In the genomic region with DNA sequence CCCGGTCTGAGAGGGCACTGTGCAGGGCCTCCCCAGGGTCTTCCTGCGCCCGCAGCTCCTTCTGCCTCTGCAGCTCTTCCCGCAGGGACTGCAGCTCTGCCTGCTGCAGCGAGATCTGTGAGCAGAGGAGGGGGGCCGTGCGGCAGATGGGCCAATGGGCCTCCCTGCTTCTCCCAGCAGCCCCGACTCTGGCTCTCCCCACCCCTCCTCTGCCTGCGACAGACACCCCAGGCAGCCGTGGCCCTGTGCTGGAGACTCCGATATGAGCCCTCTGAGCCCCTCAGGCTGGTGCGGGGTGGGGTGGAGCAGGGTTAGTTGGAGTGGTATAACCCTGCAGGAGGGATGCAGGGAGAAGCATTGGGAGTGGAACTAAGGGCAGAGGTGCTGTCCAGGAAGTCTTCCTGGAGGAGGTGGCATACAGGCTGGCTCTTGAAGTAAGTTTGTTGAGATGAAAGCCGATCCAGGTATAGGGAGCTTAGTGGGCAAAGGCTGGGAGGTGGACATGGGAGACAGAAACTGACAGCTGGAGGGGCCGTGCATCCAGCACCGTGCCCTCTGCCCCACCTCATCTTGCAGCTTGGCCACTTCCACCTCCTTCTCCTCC, we compare ENCODE assay signal across 12 cellular contexts. TPM values are rescaled to one million over a fixed set of nuclear protein-coding genes. Genes with fewer than 3 reads are reported as not detected.
DNase-seq lines count a peak whose midpoint lies in the region; ATAC-seq and TF ChIP-seq lines count a peak whose summit lies in the region.
"Had no signal": no experiment of that assay in that cellular context is flagged by ENCODE, and none has a peak within 500 bp of the region (broad histone marks: within the 10 kb centered on the region; RNA-seq: fewer than 3 reads in every experiment).

No MANE protein-coding gene starts in this region.

- CTCF ChIA-PET in activated CD4-positive, alpha-beta T cell treated with anti-CD3 and anti-CD28 coated beads, Interleukin-2, amount 10 ng/mL, durations not matched to agents 7 days and 5 days (lab: Charles Lee), result interaction anchor here (0.5 to 9.5 kb wide), 34 partner anchors 7 to 481 kb away, joined by 3 to 119 read pairs (median 5); partner anchors contain the start of genes CLDN6, HCFC1R1, IL32 and MMP25
- CTCF ChIA-PET in HCT116 (lab: Charles Lee), result interaction anchor here (0.6 to 2.0 kb wide), 19 partner anchors 9 to 143 kb away, joined by 3 to 29 read pairs (median 5); partner anchors contain the start of genes KREMEN2 and TNFRSF12A

- H3K4me2 ChIP-seq in HCT116 (ENCODE audit: low read length) (0 out of 2 replicates have a peak overlapping the region, but pooled peaks have one; percentile 71), osteoblast (ENCODE audit: insufficient read depth, low read length) (no peak overlapping the region)

- H3K4me1 Mint-ChIP-seq in activated CD4-positive, alpha-beta T cell treated with anti-CD3 and anti-CD28 coated beads, Interleukin-2, amount 10 ng/mL, durations not matched to agents 7 days and 5 days, result peaks cover 43% of the 10 kb centered on the region
- peaks cover 25% of the 10 kb centered on the region for H3K4me1 Mint-ChIP-seq in activated T-helper 2 cell treated with anti-CD3 and anti-CD28 coated beads, Interferon-gamma antibody, Interleukin-2, Interleukin-4, amounts not matched to agents 10 μg/mL and 5 μg/mL and 100 μg/mL, durations not matched to agents 14 hours and 24 hours and 36 hours (ENCODE audit: low read depth)
- H3K4me1 Mint-ChIP-seq in chondrocyte (ENCODE audit: low read depth), result peaks cover 5% of the 10 kb centered on the region

- no peaks in the 10 kb centered on the region for H3K9me3 ChIP-seq in HCT116 (ENCODE audit: control insufficient read depth in 1 of 2, insufficient read depth in 1 of 2, low read depth in 1 of 2, low read length in 2 of 2)
- no peaks in the 10 kb centered on the region for H3K9me3 ChIP-seq in osteoblast (ENCODE audit: low read depth, low read length)
- H3K9me3 ChIP-seq: thyroid gland had no signal

- no peaks in the 10 kb centered on the region for H3K9me2 ChIP-seq in HCT116 (ENCODE audit: insufficient read depth)

- BruUV-seq in HCT116 (replicated peaks; lab: Mats Ljungman, UMichigan), result no TSS peak

- ATAC-seq in HCT116 (no peak), left colon (no peak)

- no peak for TF ChIP-seq RAD21 in HCT116 (IDR thresholded peaks at IDR 0.05; ENCODE audit: low read depth)

- H3K9me3 Mint-ChIP-seq in activated CD4-positive, alpha-beta T cell treated with anti-CD3 and anti-CD28 coated beads, Interleukin-2, amount 10 ng/mL, durations not matched to agents 7 days and 5 days, result no peaks in the 10 kb centered on the region
- H3K9me3 Mint-ChIP-seq in activated T-helper 2 cell treated with anti-CD3 and anti-CD28 coated beads, Interferon-gamma antibody, Interleukin-2, Interleukin-4, amounts not matched to agents 10 μg/mL and 5 μg/mL and 100 μg/mL, durations not matched to agents 14 hours and 24 hours and 36 hours, result no peaks in the 10 kb centered on the region
- H3K9me3 Mint-ChIP-seq in chondrocyte (ENCODE audit: low read depth), result no peaks in the 10 kb centered on the region

- H4K20me1 ChIP-seq in HCT116 (ENCODE audit: insufficient read depth), result no peaks in the 10 kb centered on the region
- H4K20me1 ChIP-seq in osteoblast (ENCODE audit: insufficient read depth, low read length), result peaks cover 19% of the 10 kb centered on the region

- DNase-seq in activated CD4-positive, alpha-beta T cell treated with anti-CD3 and anti-CD28 coated beads, Interleukin-2, amount 10 ng/mL, durations not matched to agents 7 days and 5 days, result no peak
- no peak for DNase-seq in activated CD4-positive, alpha-beta T cell treated with anti-CD3 and anti-CD28 coated beads, Interleukin-2, amount 50 U/mL, for 1 hour
- DNase-seq in HCT116 (ENCODE audit: low read depth, low spot score), result no peak
- no peak for DNase-seq in activated T-helper 2 cell treated with anti-CD3 and anti-CD28 coated beads, Interferon-gamma antibody, Interleukin-2, Interleukin-4, amounts not matched to agents 10 μg/mL and 5 μg/mL and 100 μg/mL, durations not matched to agents 14 hours and 24 hours and 36 hours (ENCODE audit: low spot score)
- DNase-seq in osteoblast (ENCODE audit: insufficient read length, low spot score, missing footprints), result peak; percentile 84
- no peak for DNase-seq in chondrocyte (ENCODE audit: low spot score)
- no peak for DNase-seq in left colon
- no peak for DNase-seq in GF-D8 (lab: John Stamatoyannopoulos, UW)

- H3K27me3 ChIP-seq in HCT116 (ENCODE audit: insufficient read depth, low read length) (no peaks in the 10 kb centered on the region), osteoblast (ENCODE audit: insufficient read depth, low read length) (peaks cover 34% of the 10 kb centered on the region)
- H3K27me3 ChIP-seq: thyroid gland had no signal

- H3K36me3 ChIP-seq in HCT116 (ENCODE audit: control insufficient read depth in 1 of 2, insufficient read depth in 2 of 2, low read length in 2 of 2), result peaks cover 8 to 18% of the 10 kb centered on the region in 2 experiments; a peak in 2 of 4 replicates
- H3K36me3 ChIP-seq in osteoblast (ENCODE audit: insufficient read depth, low read length), result peaks cover 10% of the 10 kb centered on the region

- POLR2A ChIA-PET in activated CD4-positive, alpha-beta T cell treated with anti-CD3 and anti-CD28 coated beads, Interleukin-2, amount 10 ng/mL, durations not matched to agents 7 days and 5 days (lab: Charles Lee), result interaction anchor here (0.6 to 1.1 kb wide), 3 partner anchors 9 to 19 kb away, joined by 3 read pairs; partner anchors contain the start of gene TNFRSF12A
- POLR2A ChIA-PET in HCT116 (lab: Charles Lee), result interaction anchor here (0.6 to 1.9 kb wide), 6 partner anchors 10 to 1224 kb away, joined by 3 to 16 read pairs (median 4); no protein-coding TSS in a partner anchor

- peaks cover 37% of the 10 kb centered on the region for H3K27me3 Mint-ChIP-seq in activated CD4-positive, alpha-beta T cell treated with anti-CD3 and anti-CD28 coated beads, Interleukin-2, amount 10 ng/mL, durations not matched to agents 7 days and 5 days
- peaks cover 23% of the 10 kb centered on the region for H3K27me3 Mint-ChIP-seq in activated T-helper 2 cell treated with anti-CD3 and anti-CD28 coated beads, Interferon-gamma antibody, Interleukin-2, Interleukin-4, amounts not matched to agents 10 μg/mL and 5 μg/mL and 100 μg/mL, durations not matched to agents 14 hours and 24 hours and 36 hours (ENCODE audit: low read depth)
- peaks cover 16% of the 10 kb centered on the region for H3K27me3 Mint-ChIP-seq in chondrocyte (ENCODE audit: low read depth)

- no peak for TF ChIP-seq POLR2A in HCT116 (IDR thresholded peaks at IDR 0.05; ENCODE audit: borderline replicate concordance, extremely low read depth, insufficient read depth, insufficient read length)

- H3K27ac ChIP-seq in HCT116 (ENCODE audit: low read depth, low read length), result peak overlapping the region; percentile 37; the same call in 1 of the 2 replicates
- no peak overlapping the region for H3K27ac ChIP-seq in osteoblast (ENCODE audit: low read depth, low read length)
- H3K27ac ChIP-seq: foreskin keratinocyte, thyroid gland had no signal

- TF ChIP-seq CTCF in HCT116 (IDR thresholded peaks at IDR 0.05 in 2 of 3, conservative IDR thresholded peaks at IDR 0.05 in 1 of 3; ENCODE audit: borderline replicate concordance in 1 of 3, insufficient read depth in 1 of 3, low read depth in 2 of 3, low read length in 2 of 3) (no peak), osteoblast (IDR thresholded peaks at IDR 0.05; ENCODE audit: extremely low read depth, low read depth, low read length) (no peak), chondrocyte (IDR thresholded peaks at IDR 0.05) (no peak)

- intact Hi-C loops in HCT116 (cut with micrococcal nuclease) (no loop called here), left colon (cut with DNase I, micrococcal nuclease) (no loop called here)
- intact Hi-C loops in activated T-helper 2 cell treated with anti-CD3 and anti-CD28 coated beads, Interferon-gamma antibody, Interleukin-2, Interleukin-4, amounts not matched to agents 10 μg/mL and 5 μg/mL and 100 μg/mL, durations not matched to agents 14 hours and 24 hours and 36 hours (cut with micrococcal nuclease), result loop anchor here (10.0 kb wide), 1 partner anchor 96 kb away; no protein-coding TSS in a partner anchor

- peak overlapping the region; percentile 60 for H3K4me3 Mint-ChIP-seq in activated CD4-positive, alpha-beta T cell treated with anti-CD3 and anti-CD28 coated beads, Interleukin-2, amount 10 ng/mL, durations not matched to agents 7 days and 5 days
- H3K4me3 Mint-ChIP-seq in activated T-helper 2 cell treated with anti-CD3 and anti-CD28 coated beads, Interferon-gamma antibody, Interleukin-2, Interleukin-4, amounts not matched to agents 10 μg/mL and 5 μg/mL and 100 μg/mL, durations not matched to agents 14 hours and 24 hours and 36 hours (ENCODE audit: low read depth), result peak overlapping the region; percentile 66
- no peak overlapping the region for H3K4me3 Mint-ChIP-seq in chondrocyte (ENCODE audit: unreplicated experiment)

- H3K4me3 ChIP-seq in HCT116 (replicated peaks in 1 of 2; ENCODE audit: low read depth in 1 of 2, low read length in 2 of 2) (no peak overlapping the region), osteoblast (ENCODE audit: insufficient read depth, low read length) (no peak overlapping the region)
- H3K4me3 ChIP-seq: thyroid gland had no signal

- H2AFZ ChIP-seq in HCT116 (ENCODE audit: low read depth, low read length, poor library complexity, severe bottlenecking), result no peak overlapping the region
- H2AFZ ChIP-seq in osteoblast (ENCODE audit: low read length), result no peak overlapping the region

- RAD21 ChIA-PET in HCT116 (lab: Charles Lee; ENCODE audit: low non-redundant PET in 1 of 2, low total read pairs in 2 of 2, uncharacterized antibody in 2 of 2, unreplicated experiment in 2 of 2), result interaction anchor here (0.7 to 1.0 kb wide), 3 partner anchors 25 to 121 kb away, joined by 3 to 8 read pairs (median 7); no protein-coding TSS in a partner anchor

- H3K9ac ChIP-seq in HCT116 (ENCODE audit: low read length), result no peak overlapping the region

- H3K4me1 ChIP-seq in HCT116 (ENCODE audit: control insufficient read depth in 1 of 2, insufficient read depth in 2 of 2, low read length in 2 of 2) (peaks cover 4 to 43% of the 10 kb centered on the region in 2 experiments; a peak in 3 of 4 replicates), osteoblast (ENCODE audit: insufficient read depth, low read length) (peaks cover under 1% of the 10 kb centered on the region)

- H3K79me2 ChIP-seq in HCT116 (ENCODE audit: insufficient read depth, low read length) (peaks cover 10% of the 10 kb centered on the region; the same call in 1 of the 2 replicates), osteoblast (ENCODE audit: insufficient read depth, low read length) (no peaks in the 10 kb centered on the region)

- peaks cover 20% of the 10 kb centered on the region for H3K36me3 Mint-ChIP-seq in activated CD4-positive, alpha-beta T cell treated with anti-CD3 and anti-CD28 coated beads, Interleukin-2, amount 10 ng/mL, durations not matched to agents 7 days and 5 days (ENCODE audit: low read depth)
- peaks cover 28% of the 10 kb centered on the region for H3K36me3 Mint-ChIP-seq in activated T-helper 2 cell treated with anti-CD3 and anti-CD28 coated beads, Interferon-gamma antibody, Interleukin-2, Interleukin-4, amounts not matched to agents 10 μg/mL and 5 μg/mL and 100 μg/mL, durations not matched to agents 14 hours and 24 hours and 36 hours (ENCODE audit: low read depth)
- H3K36me3 Mint-ChIP-seq in chondrocyte (ENCODE audit: low read depth), result peaks cover 11% of the 10 kb centered on the region

- H3K27ac Mint-ChIP-seq in activated CD4-positive, alpha-beta T cell treated with anti-CD3 and anti-CD28 coated beads, Interleukin-2, amount 10 ng/mL, durations not matched to agents 7 days and 5 days, result no peak overlapping the region
- H3K27ac Mint-ChIP-seq in activated T-helper 2 cell treated with anti-CD3 and anti-CD28 coated beads, Interferon-gamma antibody, Interleukin-2, Interleukin-4, amounts not matched to agents 10 μg/mL and 5 μg/mL and 100 μg/mL, durations not matched to agents 14 hours and 24 hours and 36 hours, result no peak overlapping the region
- no peak overlapping the region for H3K27ac Mint-ChIP-seq in chondrocyte (ENCODE audit: unreplicated experiment)
- H3K27ac Mint-ChIP-seq: immature natural killer cell had no signal

RNA-seq across cellular contexts. Expression of gene THOC6, which starts 5.0 kb away (rescaled TPM):
- 10 to 100 TPM; 49.5 to 58.4 TPM for total RNA-seq in activated CD4-positive, alpha-beta T cell treated with anti-CD3 and anti-CD28 coated beads, Interleukin-2, amount 10 ng/mL, durations not matched to agents 7 days and 5 days
- 62.9 TPM for total RNA-seq in HCT116 (2021; ENCODE audit: unreplicated experiment)
- 74.8 and 76.8 TPM in 2 replicates for polyA plus RNA-seq in HCT116 (2012)
- total RNA-seq in activated T-helper 2 cell treated with anti-CD3 and anti-CD28 coated beads, Interferon-gamma antibody, Interleukin-2, Interleukin-4, amounts not matched to agents 10 μg/mL and 5 μg/mL and 100 μg/mL, durations not matched to agents 14 hours and 24 hours and 36 hours, result 59.0 and 59.1 TPM in 2 replicates
- total RNA-seq in osteoblast, result 21.8 and 23.5 TPM in 2 replicates
- total RNA-seq in chondrocyte, result 27.4 to 33.4 TPM (median 28.8 TPM) in 3 replicates
- total RNA-seq in left colon, result 10 to 100 TPM; 18.8 to 19.3 TPM

RNA-seq across cellular contexts. Expression of gene HCFC1R1, which starts 5.1 kb away (rescaled TPM):
- 10 to 100 TPM; 38.3 to 44.1 TPM for total RNA-seq in activated CD4-positive, alpha-beta T cell treated with anti-CD3 and anti-CD28 coated beads, Interleukin-2, amount 10 ng/mL, durations not matched to agents 7 days and 5 days
- total RNA-seq in HCT116 (2021; ENCODE audit: unreplicated experiment), result 60.0 TPM
- polyA plus RNA-seq in HCT116 (2012), result 102 and 110 TPM in 2 replicates
- 29.9 and 30.3 TPM in 2 replicates for total RNA-seq in activated T-helper 2 cell treated with anti-CD3 and anti-CD28 coated beads, Interferon-gamma antibody, Interleukin-2, Interleukin-4, amounts not matched to agents 10 μg/mL and 5 μg/mL and 100 μg/mL, durations not matched to agents 14 hours and 24 hours and 36 hours
- total RNA-seq in osteoblast, result 20.3 and 21.2 TPM in 2 replicates
- 74.0 to 101 TPM (median 79.3 TPM) in 3 replicates for total RNA-seq in chondrocyte
- 10 to 100 TPM; 26.6 to 31.4 TPM for total RNA-seq in left colon

RNA-seq across cellular contexts. Expression of gene BICDL2, which starts 7.9 kb away (rescaled TPM):
- under 1 TPM; 0.20 to 0.23 TPM for total RNA-seq in activated CD4-positive, alpha-beta T cell treated with anti-CD3 and anti-CD28 coated beads, Interleukin-2, amount 10 ng/mL, durations not matched to agents 7 days and 5 days
- 21.3 TPM for total RNA-seq in HCT116 (2021; ENCODE audit: unreplicated experiment)
- 15.1 and 17.2 TPM in 2 replicates for polyA plus RNA-seq in HCT116 (2012)
- 0.71 and 0.84 TPM in 2 replicates for total RNA-seq in activated T-helper 2 cell treated with anti-CD3 and anti-CD28 coated beads, Interferon-gamma antibody, Interleukin-2, Interleukin-4, amounts not matched to agents 10 μg/mL and 5 μg/mL and 100 μg/mL, durations not matched to agents 14 hours and 24 hours and 36 hours
- 0.29 TPM in 1 of 2 replicates, not detected in the other for total RNA-seq in osteoblast
- not detected in 3 replicates for total RNA-seq in chondrocyte
- total RNA-seq in left colon, result 100 to 1,000 TPM in 1 of 2 donors, 10 to 100 TPM in 1; 91.8 to 107 TPM
- polyA plus RNA-seq: immature natural killer cell had no signal

RNA-seq across cellular contexts. Expression of gene TNFRSF12A, which starts 8.7 kb away (rescaled TPM):
- total RNA-seq in activated CD4-positive, alpha-beta T cell treated with anti-CD3 and anti-CD28 coated beads, Interleukin-2, amount 10 ng/mL, durations not matched to agents 7 days and 5 days, result 1 to 10 TPM; 1.8 to 2.1 TPM
- 188 TPM for total RNA-seq in HCT116 (2021; ENCODE audit: unreplicated experiment)
- polyA plus RNA-seq in HCT116 (2012), result 222 and 257 TPM in 2 replicates
- total RNA-seq in activated T-helper 2 cell treated with anti-CD3 and anti-CD28 coated beads, Interferon-gamma antibody, Interleukin-2, Interleukin-4, amounts not matched to agents 10 μg/mL and 5 μg/mL and 100 μg/mL, durations not matched to agents 14 hours and 24 hours and 36 hours, result 9.6 and 11.6 TPM in 2 replicates
- total RNA-seq in osteoblast, result 143 and 159 TPM in 2 replicates
- 156 to 177 TPM (median 165 TPM) in 3 replicates for total RNA-seq in chondrocyte
- 10 to 100 TPM; 10.5 to 19.3 TPM for total RNA-seq in left colon

RNA-seq across cellular contexts. Expression of gene CLDN6, which starts 10.8 kb away (rescaled TPM):
- total RNA-seq in activated CD4-positive, alpha-beta T cell treated with anti-CD3 and anti-CD28 coated beads, Interleukin-2, amount 10 ng/mL, durations not matched to agents 7 days and 5 days, result not detected
- total RNA-seq in HCT116 (2021; ENCODE audit: unreplicated experiment) (0.49 TPM), osteoblast (under 0.01 TPM in 1 of 2 replicates, not detected in the other), chondrocyte (0.27 to 0.69 TPM in 2 of 3 replicates, not detected in the other), left colon (not detected)
- polyA plus RNA-seq in HCT116 (2012), result 0.11 and 0.21 TPM in 2 replicates
- not detected in 2 replicates for total RNA-seq in activated T-helper 2 cell treated with anti-CD3 and anti-CD28 coated beads, Interferon-gamma antibody, Interleukin-2, Interleukin-4, amounts not matched to agents 10 μg/mL and 5 μg/mL and 100 μg/mL, durations not matched to agents 14 hours and 24 hours and 36 hours
- total RNA-seq: posterior vena cava, thyroid gland had no signal
- polyA plus RNA-seq: immature natural killer cell had no signal

Comparison
In these comparisons a context has a peak if more than half of its experiments do, and no peak if none do; other contexts are left out.
1. RNA of gene BICDL2, which starts 7.9 kb away (total RNA-seq): 91.8 to 107 TPM in left colon and 21.3 TPM in HCT116 (single experiment); 0.71 to 0.84 TPM in activated T-helper 2 cell treated with anti-CD3 and anti-CD28 coated beads, Interferon-gamma antibody, Interleukin-2, Interleukin-4, amounts not matched to agents 10 μg/mL and 5 μg/mL and 100 μg/mL, durations not matched to agents 14 hours and 24 hours and 36 hours, 0.20 to 0.23 TPM in activated CD4-positive, alpha-beta T cell treated with anti-CD3 and anti-CD28 coated beads, Interleukin-2, amount 10 ng/mL, durations not matched to agents 7 days and 5 days, 0.29 TPM in osteoblast and not detected in chondrocyte; every median in the first group is over 10 times any median in the second.